1 cellular context compared by ENCODE assay signal in the genomic region with DNA sequence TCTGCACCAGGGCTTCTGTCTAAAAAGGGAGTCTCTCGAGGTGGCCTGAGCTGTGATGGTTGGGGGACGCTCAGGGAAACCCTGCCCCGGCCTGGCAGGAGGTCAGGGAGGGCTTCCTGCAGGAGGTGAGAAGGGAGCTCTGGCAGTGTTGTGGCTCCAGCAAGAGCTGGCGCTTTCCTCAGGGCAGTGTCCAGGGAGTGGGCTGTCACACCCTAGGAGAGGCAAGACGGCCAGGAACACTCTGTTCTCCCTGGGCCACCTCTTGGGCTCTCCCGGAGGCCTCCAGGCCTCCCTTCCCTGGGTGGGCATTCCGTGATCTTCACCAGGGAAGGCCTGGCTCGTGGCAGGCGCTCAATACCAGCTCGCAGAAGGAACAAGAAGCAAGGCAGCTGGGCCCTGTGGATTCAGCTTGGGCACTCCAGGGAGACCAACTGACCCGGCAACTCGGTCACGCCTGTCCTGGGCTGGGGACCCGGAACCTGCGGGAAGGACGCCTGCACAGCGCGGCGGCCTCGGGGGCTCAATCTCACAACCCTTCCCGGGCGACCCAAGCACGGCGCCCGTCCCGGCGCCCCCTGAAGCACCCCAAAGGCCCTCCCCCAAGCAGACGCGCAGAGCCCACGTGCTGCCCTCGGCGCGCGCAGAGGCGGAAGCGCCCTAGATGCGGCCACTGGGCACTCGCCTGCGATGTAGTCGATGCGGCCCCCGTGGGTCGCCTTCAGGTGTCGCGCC.
A peak's percentile ranks its signal among the peaks of the same experiment; 100 is the strongest.
TF ChIP-seq lines count a peak whose summit lies in the region.

No MANE protein-coding gene starts in this region.

TF ChIP-seq in HepG2, 621 proteins besides CTCF, POLR2A, EP300 and RAD21 (continued from another document and continues in another):
- TF ChIP-seq, protein P1, sequence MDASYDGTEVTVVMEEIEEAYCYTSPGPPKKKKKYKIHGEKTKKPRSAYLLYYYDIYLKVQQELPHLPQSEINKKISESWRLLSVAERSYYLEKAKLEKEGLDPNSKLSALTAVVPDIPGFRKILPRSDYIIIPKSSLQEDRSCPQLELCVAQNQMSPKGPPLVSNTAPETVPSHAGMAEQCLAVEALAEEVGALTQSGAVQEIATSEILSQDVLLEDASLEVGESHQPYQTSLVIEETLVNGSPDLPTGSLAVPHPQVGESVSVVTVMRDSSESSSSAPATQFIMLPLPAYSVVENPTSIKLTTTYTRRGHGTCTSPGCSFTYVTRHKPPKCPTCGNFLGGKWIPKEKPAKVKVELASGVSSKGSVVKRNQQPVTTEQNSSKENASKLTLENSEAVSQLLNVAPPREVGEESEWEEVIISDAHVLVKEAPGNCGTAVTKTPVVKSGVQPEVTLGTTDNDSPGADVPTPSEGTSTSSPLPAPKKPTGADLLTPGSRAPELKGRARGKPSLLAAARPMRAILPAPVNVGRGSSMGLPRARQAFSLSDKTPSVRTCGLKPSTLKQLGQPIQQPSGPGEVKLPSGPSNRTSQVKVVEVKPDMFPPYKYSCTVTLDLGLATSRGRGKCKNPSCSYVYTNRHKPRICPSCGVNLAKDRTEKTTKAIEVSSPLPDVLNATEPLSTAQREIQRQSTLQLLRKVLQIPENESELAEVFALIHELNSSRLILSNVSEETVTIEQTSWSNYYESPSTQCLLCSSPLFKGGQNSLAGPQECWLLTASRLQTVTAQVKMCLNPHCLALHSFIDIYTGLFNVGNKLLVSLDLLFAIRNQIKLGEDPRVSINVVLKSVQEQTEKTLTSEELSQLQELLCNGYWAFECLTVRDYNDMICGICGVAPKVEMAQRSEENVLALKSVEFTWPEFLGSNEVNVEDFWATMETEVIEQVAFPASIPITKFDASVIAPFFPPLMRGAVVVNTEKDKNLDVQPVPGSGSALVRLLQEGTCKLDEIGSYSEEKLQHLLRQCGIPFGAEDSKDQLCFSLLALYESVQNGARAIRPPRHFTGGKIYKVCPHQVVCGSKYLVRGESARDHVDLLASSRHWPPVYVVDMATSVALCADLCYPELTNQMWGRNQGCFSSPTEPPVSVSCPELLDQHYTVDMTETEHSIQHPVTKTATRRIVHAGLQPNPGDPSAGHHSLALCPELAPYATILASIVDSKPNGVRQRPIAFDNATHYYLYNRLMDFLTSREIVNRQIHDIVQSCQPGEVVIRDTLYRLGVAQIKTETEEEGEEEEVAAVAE (CRISPR knock-in tag; IDR thresholded peaks at IDR 0.05; ENCODE audit: borderline replicate concordance) = peak; percentile 68; the same call in 1 of the 2 replicates
- no peak for TF ChIP-seq HMG20B (CRISPR knock-in tag; conservative IDR thresholded peaks at IDR 0.05)
- TF ChIP-seq, protein P2, sequence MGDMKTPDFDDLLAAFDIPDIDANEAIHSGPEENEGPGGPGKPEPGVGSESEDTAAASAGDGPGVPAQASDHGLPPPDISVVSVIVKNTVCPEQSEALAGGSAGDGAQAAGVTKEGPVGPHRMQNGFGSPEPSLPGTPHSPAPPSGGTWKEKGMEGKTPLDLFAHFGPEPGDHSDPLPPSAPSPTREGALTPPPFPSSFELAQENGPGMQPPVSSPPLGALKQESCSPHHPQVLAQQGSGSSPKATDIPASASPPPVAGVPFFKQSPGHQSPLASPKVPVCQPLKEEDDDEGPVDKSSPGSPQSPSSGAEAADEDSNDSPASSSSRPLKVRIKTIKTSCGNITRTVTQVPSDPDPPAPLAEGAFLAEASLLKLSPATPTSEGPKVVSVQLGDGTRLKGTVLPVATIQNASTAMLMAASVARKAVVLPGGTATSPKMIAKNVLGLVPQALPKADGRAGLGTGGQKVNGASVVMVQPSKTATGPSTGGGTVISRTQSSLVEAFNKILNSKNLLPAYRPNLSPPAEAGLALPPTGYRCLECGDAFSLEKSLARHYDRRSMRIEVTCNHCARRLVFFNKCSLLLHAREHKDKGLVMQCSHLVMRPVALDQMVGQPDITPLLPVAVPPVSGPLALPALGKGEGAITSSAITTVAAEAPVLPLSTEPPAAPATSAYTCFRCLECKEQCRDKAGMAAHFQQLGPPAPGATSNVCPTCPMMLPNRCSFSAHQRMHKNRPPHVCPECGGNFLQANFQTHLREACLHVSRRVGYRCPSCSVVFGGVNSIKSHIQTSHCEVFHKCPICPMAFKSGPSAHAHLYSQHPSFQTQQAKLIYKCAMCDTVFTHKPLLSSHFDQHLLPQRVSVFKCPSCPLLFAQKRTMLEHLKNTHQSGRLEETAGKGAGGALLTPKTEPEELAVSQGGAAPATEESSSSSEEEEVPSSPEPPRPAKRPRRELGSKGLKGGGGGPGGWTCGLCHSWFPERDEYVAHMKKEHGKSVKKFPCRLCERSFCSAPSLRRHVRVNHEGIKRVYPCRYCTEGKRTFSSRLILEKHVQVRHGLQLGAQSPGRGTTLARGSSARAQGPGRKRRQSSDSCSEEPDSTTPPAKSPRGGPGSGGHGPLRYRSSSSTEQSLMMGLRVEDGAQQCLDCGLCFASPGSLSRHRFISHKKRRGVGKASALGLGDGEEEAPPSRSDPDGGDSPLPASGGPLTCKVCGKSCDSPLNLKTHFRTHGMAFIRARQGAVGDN (CRISPR knock-in tag; IDR thresholded peaks at IDR 0.05) = peak; percentile 91; the same call in 1 of the 2 replicates
- no peak; the same call in 1 of the 2 replicates for TF ChIP-seq ZNF605 (CRISPR knock-in tag; IDR thresholded peaks at IDR 0.05)
- TF ChIP-seq ZNF674 (CRISPR knock-in tag; IDR thresholded peaks at IDR 0.05; ENCODE audit: low read depth) = 0 out of 2 replicates have a peak, but pooled peaks have one; percentile 5
- 0 out of 2 replicates have a peak, but pooled peaks have one; percentile 66 for TF ChIP-seq ZNF782 (CRISPR knock-in tag; IDR thresholded peaks at IDR 0.05; ENCODE audit: borderline replicate concordance)
- no peak for TF ChIP-seq TAF15 (IDR thresholded peaks at IDR 0.05; ENCODE audit: low read depth, low read length, poor library complexity, severe bottlenecking)
- TF ChIP-seq ZNF12 (CRISPR knock-in tag; IDR thresholded peaks at IDR 0.05) = no peak
- TF ChIP-seq ZNF768 (CRISPR knock-in tag; IDR thresholded peaks at IDR 0.05) = no peak
- TF ChIP-seq, protein P3, sequence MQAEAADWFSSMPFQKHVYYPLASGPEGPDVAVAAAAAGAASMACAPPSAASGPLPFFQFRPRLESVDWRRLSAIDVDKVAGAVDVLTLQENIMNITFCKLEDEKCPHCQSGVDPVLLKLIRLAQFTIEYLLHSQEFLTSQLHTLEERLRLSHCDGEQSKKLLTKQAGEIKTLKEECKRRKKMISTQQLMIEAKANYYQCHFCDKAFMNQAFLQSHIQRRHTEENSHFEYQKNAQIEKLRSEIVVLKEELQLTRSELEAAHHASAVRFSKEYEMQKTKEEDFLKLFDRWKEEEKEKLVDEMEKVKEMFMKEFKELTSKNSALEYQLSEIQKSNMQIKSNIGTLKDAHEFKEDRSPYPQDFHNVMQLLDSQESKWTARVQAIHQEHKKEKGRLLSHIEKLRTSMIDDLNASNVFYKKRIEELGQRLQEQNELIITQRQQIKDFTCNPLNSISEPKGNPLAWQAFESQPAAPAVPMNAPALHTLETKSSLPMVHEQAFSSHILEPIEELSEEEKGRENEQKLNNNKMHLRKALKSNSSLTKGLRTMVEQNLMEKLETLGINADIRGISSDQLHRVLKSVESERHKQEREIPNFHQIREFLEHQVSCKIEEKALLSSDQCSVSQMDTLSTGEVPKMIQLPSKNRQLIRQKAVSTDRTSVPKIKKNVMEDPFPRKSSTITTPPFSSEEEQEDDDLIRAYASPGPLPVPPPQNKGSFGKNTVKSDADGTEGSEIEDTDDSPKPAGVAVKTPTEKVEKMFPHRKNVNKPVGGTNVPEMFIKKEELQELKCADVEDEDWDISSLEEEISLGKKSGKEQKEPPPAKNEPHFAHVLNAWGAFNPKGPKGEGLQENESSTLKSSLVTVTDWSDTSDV (CRISPR knock-in tag; IDR thresholded peaks at IDR 0.05) = no peak
- peak; percentile 81; the same call in 1 of the 2 replicates for TF ChIP-seq TGIF2 (CRISPR knock-in tag; IDR thresholded peaks at IDR 0.05)
- peak; percentile 63; the same call in 1 of the 2 replicates for TF ChIP-seq ZFP90 (CRISPR knock-in tag; IDR thresholded peaks at IDR 0.05; ENCODE audit: borderline replicate concordance)
- TF ChIP-seq ZNF615 (CRISPR knock-in tag; IDR thresholded peaks at IDR 0.05; ENCODE audit: borderline replicate concordance) = peak; percentile 89; the same call in 1 of the 2 replicates
- 0 out of 2 replicates have a peak, but pooled peaks have one; percentile 22 for TF ChIP-seq ARNT2 (CRISPR knock-in tag; IDR thresholded peaks at IDR 0.05; ENCODE audit: low read depth)
- TF ChIP-seq ATF7 (IDR thresholded peaks at IDR 0.05) = no peak
- 0 out of 2 replicates have a peak, but pooled peaks have one; percentile 53 for TF ChIP-seq ATF7 (CRISPR knock-in tag; IDR thresholded peaks at IDR 0.05)
- TF ChIP-seq ZNF839 (CRISPR knock-in tag; IDR thresholded peaks at IDR 0.05; ENCODE audit: borderline replicate concordance) = no peak
- TF ChIP-seq THAP11 (CRISPR knock-in tag; IDR thresholded peaks at IDR 0.05) = peak; percentile 65; the same call in 1 of the 2 replicates
- TF ChIP-seq ZKSCAN8 (CRISPR knock-in tag; IDR thresholded peaks at IDR 0.05; ENCODE audit: borderline replicate concordance) = no peak
- no peak for TF ChIP-seq ZNF562 (CRISPR knock-in tag; IDR thresholded peaks at IDR 0.05; ENCODE audit: borderline replicate concordance)
- TF ChIP-seq, protein P4, sequence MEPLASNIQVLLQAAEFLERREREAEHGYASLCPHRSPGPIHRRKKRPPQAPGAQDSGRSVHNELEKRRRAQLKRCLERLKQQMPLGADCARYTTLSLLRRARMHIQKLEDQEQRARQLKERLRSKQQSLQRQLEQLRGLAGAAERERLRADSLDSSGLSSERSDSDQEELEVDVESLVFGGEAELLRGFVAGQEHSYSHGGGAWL (CRISPR knock-in tag; IDR thresholded peaks at IDR 0.05) = peak; percentile 98; the same call in 1 of the 2 replicates
- peak; percentile 78; the same call in 2 of the 3 replicates for TF ChIP-seq MXI1 (IDR thresholded peaks at IDR 0.05; ENCODE audit: borderline replicate concordance, low read depth, low read length)
- TF ChIP-seq NR2C2 (CRISPR knock-in tag; IDR thresholded peaks at IDR 0.05; ENCODE audit: borderline replicate concordance) = peak; percentile 38; the same call in 1 of the 2 replicates
- TF ChIP-seq ZNF703 (CRISPR knock-in tag; IDR thresholded peaks at IDR 0.05; ENCODE audit: borderline replicate concordance) = 0 out of 2 replicates have a peak, but pooled peaks have one; percentile 83
- TF ChIP-seq ZBTB7B (CRISPR knock-in tag; IDR thresholded peaks at IDR 0.05) = peak; percentile 65; the same call in 1 of the 2 replicates
- peak; percentile 55; the same call in 1 of the 2 replicates for TF ChIP-seq DR1 (CRISPR knock-in tag; IDR thresholded peaks at IDR 0.05)
- TF ChIP-seq, protein P5, sequence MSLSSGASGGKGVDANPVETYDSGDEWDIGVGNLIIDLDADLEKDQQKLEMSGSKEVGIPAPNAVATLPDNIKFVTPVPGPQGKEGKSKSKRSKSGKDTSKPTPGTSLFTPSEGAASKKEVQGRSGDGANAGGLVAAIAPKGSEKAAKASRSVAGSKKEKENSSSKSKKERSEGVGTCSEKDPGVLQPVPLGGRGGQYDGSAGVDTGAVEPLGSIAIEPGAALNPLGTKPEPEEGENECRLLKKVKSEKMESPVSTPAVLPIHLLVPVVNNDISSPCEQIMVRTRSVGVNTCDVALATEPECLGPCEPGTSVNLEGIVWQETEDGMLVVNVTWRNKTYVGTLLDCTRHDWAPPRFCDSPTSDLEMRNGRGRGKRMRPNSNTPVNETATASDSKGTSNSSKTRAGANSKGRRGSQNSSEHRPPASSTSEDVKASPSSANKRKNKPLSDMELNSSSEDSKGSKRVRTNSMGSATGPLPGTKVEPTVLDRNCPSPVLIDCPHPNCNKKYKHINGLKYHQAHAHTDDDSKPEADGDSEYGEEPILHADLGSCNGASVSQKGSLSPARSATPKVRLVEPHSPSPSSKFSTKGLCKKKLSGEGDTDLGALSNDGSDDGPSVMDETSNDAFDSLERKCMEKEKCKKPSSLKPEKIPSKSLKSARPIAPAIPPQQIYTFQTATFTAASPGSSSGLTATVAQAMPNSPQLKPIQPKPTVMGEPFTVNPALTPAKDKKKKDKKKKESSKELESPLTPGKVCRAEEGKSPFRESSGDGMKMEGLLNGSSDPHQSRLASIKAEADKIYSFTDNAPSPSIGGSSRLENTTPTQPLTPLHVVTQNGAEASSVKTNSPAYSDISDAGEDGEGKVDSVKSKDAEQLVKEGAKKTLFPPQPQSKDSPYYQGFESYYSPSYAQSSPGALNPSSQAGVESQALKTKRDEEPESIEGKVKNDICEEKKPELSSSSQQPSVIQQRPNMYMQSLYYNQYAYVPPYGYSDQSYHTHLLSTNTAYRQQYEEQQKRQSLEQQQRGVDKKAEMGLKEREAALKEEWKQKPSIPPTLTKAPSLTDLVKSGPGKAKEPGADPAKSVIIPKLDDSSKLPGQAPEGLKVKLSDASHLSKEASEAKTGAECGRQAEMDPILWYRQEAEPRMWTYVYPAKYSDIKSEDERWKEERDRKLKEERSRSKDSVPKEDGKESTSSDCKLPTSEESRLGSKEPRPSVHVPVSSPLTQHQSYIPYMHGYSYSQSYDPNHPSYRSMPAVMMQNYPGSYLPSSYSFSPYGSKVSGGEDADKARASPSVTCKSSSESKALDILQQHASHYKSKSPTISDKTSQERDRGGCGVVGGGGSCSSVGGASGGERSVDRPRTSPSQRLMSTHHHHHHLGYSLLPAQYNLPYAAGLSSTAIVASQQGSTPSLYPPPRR (CRISPR knock-in tag; IDR thresholded peaks at IDR 0.05; ENCODE audit: borderline replicate concordance) = no peak
- peak; percentile 56; the same call in 1 of the 2 replicates for TF ChIP-seq ZNF333 (CRISPR knock-in tag; IDR thresholded peaks at IDR 0.05; ENCODE audit: borderline replicate concordance)
- peak; percentile 95 for TF ChIP-seq SAP130 (CRISPR knock-in tag; IDR thresholded peaks at IDR 0.05; ENCODE audit: low read depth)
- no peak for TF ChIP-seq SP1 (IDR thresholded peaks at IDR 0.05)
- TF ChIP-seq SP1 (CRISPR knock-in tag; IDR thresholded peaks at IDR 0.05) = peak; percentile 67
- TF ChIP-seq ATF7-NPFF (CRISPR knock-in tag; IDR thresholded peaks at IDR 0.05; ENCODE audit: low read depth) = 0 out of 2 replicates have a peak, but pooled peaks have one; percentile 91
- TF ChIP-seq, protein P6, sequence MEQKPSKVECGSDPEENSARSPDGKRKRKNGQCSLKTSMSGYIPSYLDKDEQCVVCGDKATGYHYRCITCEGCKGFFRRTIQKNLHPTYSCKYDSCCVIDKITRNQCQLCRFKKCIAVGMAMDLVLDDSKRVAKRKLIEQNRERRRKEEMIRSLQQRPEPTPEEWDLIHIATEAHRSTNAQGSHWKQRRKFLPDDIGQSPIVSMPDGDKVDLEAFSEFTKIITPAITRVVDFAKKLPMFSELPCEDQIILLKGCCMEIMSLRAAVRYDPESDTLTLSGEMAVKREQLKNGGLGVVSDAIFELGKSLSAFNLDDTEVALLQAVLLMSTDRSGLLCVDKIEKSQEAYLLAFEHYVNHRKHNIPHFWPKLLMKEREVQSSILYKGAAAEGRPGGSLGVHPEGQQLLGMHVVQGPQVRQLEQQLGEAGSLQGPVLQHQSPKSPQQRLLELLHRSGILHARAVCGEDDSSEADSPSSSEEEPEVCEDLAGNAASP (CRISPR knock-in tag; IDR thresholded peaks at IDR 0.05; ENCODE audit: borderline replicate concordance) = peak; percentile 10; the same call in 1 of the 2 replicates
- TF ChIP-seq SATB2 (CRISPR knock-in tag; IDR thresholded peaks at IDR 0.05) = 0 out of 2 replicates have a peak, but pooled peaks have one; percentile 29
- peak; percentile 54 for TF ChIP-seq SRSF1 (optimal IDR thresholded peaks at IDR 0.05; ENCODE audit: low read depth, low read length)
- TF ChIP-seq HDAC1 (CRISPR knock-in tag; IDR thresholded peaks at IDR 0.05) = peak; percentile 89
- peak; percentile 63; the same call in 1 of the 2 replicates for TF ChIP-seq ZC3H4 (CRISPR knock-in tag; IDR thresholded peaks at IDR 0.05; ENCODE audit: borderline replicate concordance)
